Comparison of ENCODE assay signal across 37 cellular contexts in genomic region chr7:157796846-157797245, GRCh38.
"Had no signal": no experiment of that assay in that cellular context is flagged by ENCODE, and none has a peak within 500 bp of the region (broad histone marks: within the 10 kb centered on the region; RNA-seq: fewer than 3 reads in every experiment).

No MANE protein-coding gene starts in this region.

- H3K4me1 Mint-ChIP-seq: activated B cell treated with CpG ODN at 0.5 μM for 24 hours; activated CD4-positive, alpha-beta T cell treated with anti-CD3 and anti-CD28 coated beads, Interleukin-2, amount 10 ng/mL, durations not matched to agents 24 days and 14 days; activated naive CD4-positive, alpha-beta T cell treated with anti-CD3 and anti-CD28 coated beads, Interleukin-2, amount 10 ng/mL, durations not matched to agents 7 days and 5 days; activated naive CD8-positive, alpha-beta T cell treated with anti-CD3 and anti-CD28 coated beads, Interleukin-2, amount 10 ng/mL, durations not matched to agents 7 days and 5 days; activated naive CD8-positive, alpha-beta T cell treated with anti-CD3 and anti-CD28 coated beads, Interleukin-2, amount 50 U/mL, for 24 hours; central memory CD8-positive, alpha-beta T cell had no signal

- ATAC-seq: activated CD8-positive, alpha-beta T cell treated with anti-CD3 and anti-CD28 coated beads for 36 hours; activated naive CD8-positive, alpha-beta T cell treated with anti-CD3 and anti-CD28 coated beads, Interleukin-2, amount 50 U/mL, for 24 hours; activated T-cell treated with anti-CD3 and anti-CD28 coated beads, Interleukin-2, amount 50 U/mL, for 4 hours; activated T-cell treated with anti-CD3 and anti-CD28 coated beads, Interleukin-2, amount 50 U/mL, for 72 hours; activated T-helper 17 cell treated with anti-CD3 and anti-CD28 coated beads, Interleukin-2, amount 50 U/mL, for 72 hours had no signal

- H3K36me3 ChIP-seq: ascending aorta, cardiac muscle cell had no signal

- H3K9me3 ChIP-seq: ascending aorta had no signal

- H3K9me3 Mint-ChIP-seq: activated B cell treated with CpG ODN at 0.5 μM for 24 hours; activated CD4-positive, alpha-beta memory T cell treated with anti-CD3 and anti-CD28 coated beads for 36 hours; activated CD4-positive, alpha-beta T cell treated with anti-CD3 and anti-CD28 coated beads, Interleukin-2, amount 10 ng/mL, durations not matched to agents 24 days and 14 days; activated CD8-positive, alpha-beta T cell treated with anti-CD3 and anti-CD28 coated beads for 36 hours; activated naive CD4-positive, alpha-beta T cell treated with anti-CD3 and anti-CD28 coated beads, Interleukin-2, amount 10 ng/mL, durations not matched to agents 7 days and 5 days; activated naive CD4-positive, alpha-beta T cell treated with anti-CD3 and anti-CD28 coated beads, Interleukin-2, amount 50 U/mL, for 24 hours; activated naive CD8-positive, alpha-beta T cell treated with anti-CD3 and anti-CD28 coated beads, Interleukin-2, amount 10 ng/mL, durations not matched to agents 7 days and 5 days; activated naive CD8-positive, alpha-beta T cell treated with anti-CD3 and anti-CD28 coated beads, Interleukin-2, amount 50 U/mL, for 24 hours; activated T-cell treated with anti-CD3 and anti-CD28 coated beads, Interleukin-2, amount 50 U/mL, for 4 hours; activated T-cell treated with anti-CD3 and anti-CD28 coated beads, Interleukin-2, amount 50 U/mL, for 72 hours; activated T-helper 1 cell treated with anti-CD3 and anti-CD28 coated beads, Interleukin-12 subunit alpha, Interleukin-12 subunit beta, Interleukin-2, Interleukin-4 antibody, amounts not matched to agents 30 ng/mL and 10 ng/mL and 1 ng/mL, durations not matched to agents 14 hours and 24 hours and 36 hours; activated T-helper 17 cell treated with anti-CD3 and anti-CD28 coated beads, Interleukin-2, amount 50 U/mL, for 72 hours; central memory CD8-positive, alpha-beta T cell; T-helper 1 cell treated with Interleukin-12 subunit alpha and Interleukin-12 subunit beta and Interleukin-4 antibody, amounts not matched to agents 30 μg/mL and 1 μg/mL, for 36 hours; T-helper 2 cell treated with Interferon-gamma antibody and Interleukin-4, amounts not matched to agents 5 μg/mL and 100 μg/mL, for 36 hours had no signal

- FAIRE-seq: bronchial epithelial cell, TTC549 had no signal

- H3K4me3 ChIP-seq: ascending aorta, cardiac muscle cell had no signal

- H3K4me1 ChIP-seq: ascending aorta had no signal

- H3K27ac Mint-ChIP-seq: activated B cell treated with CpG ODN at 0.5 μM for 24 hours; activated CD4-positive, alpha-beta memory T cell treated with anti-CD3 and anti-CD28 coated beads for 36 hours; activated CD4-positive, alpha-beta T cell treated with anti-CD3 and anti-CD28 coated beads, Interleukin-2, amount 10 ng/mL, durations not matched to agents 24 days and 14 days; activated CD8-positive, alpha-beta T cell treated with anti-CD3 and anti-CD28 coated beads for 36 hours; activated naive CD4-positive, alpha-beta T cell treated with anti-CD3 and anti-CD28 coated beads, Interleukin-2, amount 50 U/mL, for 24 hours; activated naive CD8-positive, alpha-beta T cell; activated naive CD8-positive, alpha-beta T cell treated with anti-CD3 and anti-CD28 coated beads, Interleukin-2, amount 10 ng/mL, durations not matched to agents 7 days and 5 days; activated naive CD8-positive, alpha-beta T cell treated with anti-CD3 and anti-CD28 coated beads, Interleukin-2, amount 50 U/mL, for 24 hours; activated T-cell treated with anti-CD3 and anti-CD28 coated beads, Interleukin-2, amount 50 U/mL, for 72 hours; activated T-helper 1 cell treated with anti-CD3 and anti-CD28 coated beads, Interleukin-12 subunit alpha, Interleukin-12 subunit beta, Interleukin-2, Interleukin-4 antibody, amounts not matched to agents 30 ng/mL and 10 ng/mL and 1 ng/mL, durations not matched to agents 14 hours and 24 hours and 36 hours; activated T-helper 17 cell treated with anti-CD3 and anti-CD28 coated beads, Interleukin-2, amount 50 U/mL, for 72 hours; T-helper 1 cell treated with Interleukin-12 subunit alpha and Interleukin-12 subunit beta and Interleukin-4 antibody, amounts not matched to agents 30 μg/mL and 1 μg/mL, for 36 hours; T-helper 2 cell treated with Interferon-gamma antibody and Interleukin-4, amounts not matched to agents 5 μg/mL and 100 μg/mL, for 36 hours had no signal

- H3K36me3 Mint-ChIP-seq: activated CD4-positive, alpha-beta memory T cell treated with anti-CD3 and anti-CD28 coated beads for 36 hours; activated naive CD4-positive, alpha-beta T cell treated with anti-CD3 and anti-CD28 coated beads, Interleukin-2, amount 10 ng/mL, durations not matched to agents 7 days and 5 days; activated naive CD4-positive, alpha-beta T cell treated with anti-CD3 and anti-CD28 coated beads, Interleukin-2, amount 50 U/mL, for 24 hours; activated naive CD8-positive, alpha-beta T cell; activated naive CD8-positive, alpha-beta T cell treated with anti-CD3 and anti-CD28 coated beads, Interleukin-2, amount 10 ng/mL, durations not matched to agents 7 days and 5 days had no signal

- H3K4me3 Mint-ChIP-seq: activated B cell treated with CpG ODN at 0.5 μM for 24 hours; activated CD4-positive, alpha-beta memory T cell treated with anti-CD3 and anti-CD28 coated beads for 36 hours; activated CD4-positive, alpha-beta T cell treated with anti-CD3 and anti-CD28 coated beads, Interleukin-2, amount 10 ng/mL, durations not matched to agents 24 days and 14 days; activated CD8-positive, alpha-beta T cell treated with anti-CD3 and anti-CD28 coated beads for 36 hours; activated naive CD4-positive, alpha-beta T cell treated with anti-CD3 and anti-CD28 coated beads, Interleukin-2, amount 10 ng/mL, durations not matched to agents 7 days and 5 days; activated naive CD4-positive, alpha-beta T cell treated with anti-CD3 and anti-CD28 coated beads, Interleukin-2, amount 50 U/mL, for 24 hours; activated naive CD8-positive, alpha-beta T cell; activated naive CD8-positive, alpha-beta T cell treated with anti-CD3 and anti-CD28 coated beads, Interleukin-2, amount 10 ng/mL, durations not matched to agents 7 days and 5 days; activated naive CD8-positive, alpha-beta T cell treated with anti-CD3 and anti-CD28 coated beads, Interleukin-2, amount 50 U/mL, for 24 hours; activated T-cell treated with anti-CD3 and anti-CD28 coated beads, Interleukin-2, amount 50 U/mL, for 4 hours; activated T-cell treated with anti-CD3 and anti-CD28 coated beads, Interleukin-2, amount 50 U/mL, for 72 hours; activated T-helper 1 cell treated with anti-CD3 and anti-CD28 coated beads, Interleukin-12 subunit alpha, Interleukin-12 subunit beta, Interleukin-2, Interleukin-4 antibody, amounts not matched to agents 30 ng/mL and 10 ng/mL and 1 ng/mL, durations not matched to agents 14 hours and 24 hours and 36 hours; activated T-helper 17 cell treated with anti-CD3 and anti-CD28 coated beads, Interleukin-2, amount 50 U/mL, for 72 hours; brain; central memory CD8-positive, alpha-beta T cell; T-helper 1 cell treated with Interleukin-12 subunit alpha and Interleukin-12 subunit beta and Interleukin-4 antibody, amounts not matched to agents 30 μg/mL and 1 μg/mL, for 36 hours; T-helper 2 cell treated with Interferon-gamma antibody and Interleukin-4, amounts not matched to agents 5 μg/mL and 100 μg/mL, for 36 hours had no signal

- H3K27me3 ChIP-seq: ascending aorta, cardiac muscle cell had no signal

- H3K27ac ChIP-seq: ascending aorta, cardiac muscle cell, VCaP had no signal

- DNase-seq: activated B cell treated with CpG ODN at 0.5 μM for 24 hours; activated CD4-positive, alpha-beta memory T cell treated with anti-CD3 and anti-CD28 coated beads for 36 hours; activated CD4-positive, alpha-beta T cell treated with anti-CD3 and anti-CD28 coated beads for 4 hours; activated CD4-positive, alpha-beta T cell treated with anti-CD3 and anti-CD28 coated beads, Interleukin-2, amount 10 ng/mL, durations not matched to agents 24 days and 14 days; activated CD4-positive, alpha-beta T cell treated with anti-CD3 and anti-CD28 coated beads, Interleukin-2, amount 50 U/mL, for 1 hour; activated CD4-positive, alpha-beta T cell treated with anti-CD3 and anti-CD28 coated beads, Interleukin-2, amount 50 U/mL, for 4 hours; activated CD4-positive, CD25-positive, alpha-beta regulatory T cell treated with anti-CD3 and anti-CD28 coated beads, Interleukin-2, amount 50 U/mL, for 72 hours; activated CD8-positive, alpha-beta memory T cell treated with anti-CD3 and anti-CD28 coated beads, Interleukin-2, amount 50 U/mL, for 4 hours; activated CD8-positive, alpha-beta T cell treated with anti-CD3 and anti-CD28 coated beads for 36 hours; activated gamma-delta T cell; activated naive CD4-positive, alpha-beta T cell treated with anti-CD3 and anti-CD28 coated beads, Interleukin-2, amount 10 ng/mL, durations not matched to agents 7 days and 5 days; activated naive CD4-positive, alpha-beta T cell treated with Interleukin-2 at 50 U/mL for 16 hours; activated naive CD8-positive, alpha-beta T cell treated with anti-CD3 and anti-CD28 coated beads, Interleukin-2, amount 10 ng/mL, durations not matched to agents 7 days and 5 days; activated naive CD8-positive, alpha-beta T cell treated with anti-CD3 and anti-CD28 coated beads, Interleukin-2, amount 50 U/mL, for 24 hours; activated T-cell treated with anti-CD3 and anti-CD28 coated beads for 4 hours; activated T-cell treated with anti-CD3 and anti-CD28 coated beads, Interleukin-2, amount 50 U/mL, for 1 hour; activated T-cell treated with anti-CD3 and anti-CD28 coated beads, Interleukin-2, amount 50 U/mL, for 4 hours; activated T-cell treated with anti-CD3 and anti-CD28 coated beads, Interleukin-2, amount 50 U/mL, for 72 hours; amygdala; anterior cingulate cortex; caudate nucleus; T-helper 1 cell; T-helper 2 cell; T-helper 9 cell had no signal

- H3K27me3 Mint-ChIP-seq: activated B cell treated with CpG ODN at 0.5 μM for 24 hours; activated CD4-positive, alpha-beta T cell treated with anti-CD3 and anti-CD28 coated beads, Interleukin-2, amount 10 ng/mL, durations not matched to agents 24 days and 14 days; activated naive CD4-positive, alpha-beta T cell treated with anti-CD3 and anti-CD28 coated beads, Interleukin-2, amount 10 ng/mL, durations not matched to agents 7 days and 5 days; activated naive CD4-positive, alpha-beta T cell treated with anti-CD3 and anti-CD28 coated beads, Interleukin-2, amount 50 U/mL, for 24 hours; activated naive CD8-positive, alpha-beta T cell treated with anti-CD3 and anti-CD28 coated beads, Interleukin-2, amount 10 ng/mL, durations not matched to agents 7 days and 5 days; activated naive CD8-positive, alpha-beta T cell treated with anti-CD3 and anti-CD28 coated beads, Interleukin-2, amount 50 U/mL, for 24 hours; brain had no signal
